ENCODE assay signal across 1 cellular context in the genomic region with DNA sequence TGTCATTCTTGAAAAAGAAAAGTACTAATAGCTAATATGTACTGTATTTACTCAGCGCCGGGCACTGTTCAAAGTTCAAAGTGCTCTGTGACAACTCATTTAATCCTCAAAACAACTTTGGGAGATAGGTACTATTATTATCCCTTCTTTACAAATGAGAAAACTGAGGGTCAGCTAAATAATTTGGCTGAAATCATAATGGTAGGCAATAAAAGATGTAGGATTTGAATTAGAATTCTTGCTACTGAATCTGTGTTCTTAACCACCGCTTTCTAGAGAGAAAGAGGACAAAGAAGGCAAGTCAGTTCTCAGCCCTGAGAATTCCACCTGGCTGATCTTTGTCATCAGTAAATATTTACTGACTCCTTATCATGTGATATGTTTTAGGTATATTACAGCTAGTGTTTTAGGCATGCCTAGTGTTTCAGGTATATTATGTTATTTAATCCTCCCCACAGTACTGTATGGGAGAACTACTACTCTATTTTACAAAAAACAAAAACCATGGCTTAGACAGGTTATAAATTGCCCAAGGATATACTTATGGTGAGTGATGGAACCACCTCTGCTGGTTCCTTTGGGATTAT.
TF ChIP-seq lines count a peak whose summit lies in the region.

No MANE protein-coding gene starts in this region.

TF ChIP-seq in HepG2, 621 proteins besides CTCF, POLR2A, EP300 and RAD21 (continued from another document and continues in another):
- no peak for TF ChIP-seq HNRNPLL (IDR thresholded peaks at IDR 0.05; ENCODE audit: low read depth, low read length, poor library complexity, severe bottlenecking)
- 0 out of 2 replicates have a peak, but pooled peaks have one; percentile 8 for TF ChIP-seq ZNF777 (CRISPR knock-in tag; IDR thresholded peaks at IDR 0.05)
- no peak for TF ChIP-seq FOXP1 (IDR thresholded peaks at IDR 0.05)
- TF ChIP-seq FOXP1 (CRISPR knock-in tag; IDR thresholded peaks at IDR 0.05), result peak; percentile 92
- peak; percentile 63; the same call in 1 of the 2 replicates for TF ChIP-seq ATF1 (CRISPR knock-in tag; IDR thresholded peaks at IDR 0.05)
- TF ChIP-seq ZFP82 (CRISPR knock-in tag; IDR thresholded peaks at IDR 0.05; ENCODE audit: borderline replicate concordance), result 0 out of 2 replicates have a peak, but pooled peaks have one; percentile 88
- peak; percentile 75 for TF ChIP-seq ELF3 (CRISPR knock-in tag; IDR thresholded peaks at IDR 0.05)
- TF ChIP-seq YEATS4 (CRISPR knock-in tag; IDR thresholded peaks at IDR 0.05; ENCODE audit: borderline replicate concordance), result peak; percentile 35; the same call in 1 of the 2 replicates
- TF ChIP-seq CREB1 (IDR thresholded peaks at IDR 0.05), result peak; percentile 58
- TF ChIP-seq CREB1 (CRISPR knock-in tag; IDR thresholded peaks at IDR 0.05), result peak; percentile 78; the same call in 1 of the 2 replicates
- TF ChIP-seq HNF4G (IDR thresholded peaks at IDR 0.05; ENCODE audit: borderline replicate concordance, low read depth, low read length), result peak; percentile 99
- peak; percentile 94 for TF ChIP-seq HNF4G (CRISPR knock-in tag; IDR thresholded peaks at IDR 0.05; ENCODE audit: borderline replicate concordance, low read depth)
- peak; percentile 37; the same call in 1 of the 2 replicates for TF ChIP-seq MTF1 (CRISPR knock-in tag; IDR thresholded peaks at IDR 0.05)
- TF ChIP-seq, protein P1, sequence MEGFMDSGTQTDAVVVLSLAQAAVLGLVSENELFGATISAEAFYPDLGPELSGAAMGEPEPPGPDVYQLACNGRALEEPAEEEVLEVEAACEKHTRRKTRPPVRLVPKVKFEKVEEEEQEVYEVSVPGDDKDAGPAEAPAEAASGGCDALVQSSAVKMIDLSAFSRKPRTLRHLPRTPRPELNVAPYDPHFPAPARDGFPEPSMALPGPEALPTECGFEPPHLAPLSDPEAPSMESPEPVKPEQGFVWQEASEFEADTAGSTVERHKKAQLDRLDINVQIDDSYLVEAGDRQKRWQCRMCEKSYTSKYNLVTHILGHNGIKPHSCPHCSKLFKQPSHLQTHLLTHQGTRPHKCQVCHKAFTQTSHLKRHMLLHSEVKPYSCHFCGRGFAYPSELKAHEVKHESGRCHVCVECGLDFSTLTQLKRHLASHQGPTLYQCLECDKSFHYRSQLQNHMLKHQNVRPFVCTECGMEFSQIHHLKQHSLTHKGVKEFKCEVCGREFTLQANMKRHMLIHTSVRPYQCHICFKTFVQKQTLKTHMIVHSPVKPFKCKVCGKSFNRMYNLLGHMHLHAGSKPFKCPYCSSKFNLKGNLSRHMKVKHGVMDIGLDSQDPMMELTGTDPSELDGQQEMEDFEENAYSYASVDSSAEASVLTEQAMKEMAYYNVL (CRISPR knock-in tag; IDR thresholded peaks at IDR 0.05; ENCODE audit: borderline replicate concordance), result no peak
- TF ChIP-seq NCOR1 (IDR thresholded peaks at IDR 0.05; ENCODE audit: borderline replicate concordance, low read length), result peak; percentile 100
- TF ChIP-seq, protein P2, sequence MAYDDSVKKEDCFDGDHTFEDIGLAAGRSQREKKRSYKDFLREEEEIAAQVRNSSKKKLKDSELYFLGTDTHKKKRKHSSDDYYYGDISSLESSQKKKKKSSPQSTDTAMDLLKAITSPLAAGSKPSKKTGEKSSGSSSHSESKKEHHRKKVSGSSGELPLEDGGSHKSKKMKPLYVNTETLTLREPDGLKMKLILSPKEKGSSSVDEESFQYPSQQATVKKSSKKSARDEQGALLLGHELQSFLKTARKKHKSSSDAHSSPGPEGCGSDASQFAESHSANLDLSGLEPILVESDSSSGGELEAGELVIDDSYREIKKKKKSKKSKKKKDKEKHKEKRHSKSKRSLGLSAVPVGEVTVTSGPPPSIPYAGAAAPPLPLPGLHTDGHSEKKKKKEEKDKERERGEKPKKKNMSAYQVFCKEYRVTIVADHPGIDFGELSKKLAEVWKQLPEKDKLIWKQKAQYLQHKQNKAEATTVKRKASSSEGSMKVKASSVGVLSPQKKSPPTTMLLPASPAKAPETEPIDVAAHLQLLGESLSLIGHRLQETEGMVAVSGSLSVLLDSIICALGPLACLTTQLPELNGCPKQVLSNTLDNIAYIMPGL (CRISPR knock-in tag; IDR thresholded peaks at IDR 0.05; ENCODE audit: borderline replicate concordance in 1 of 2, low read depth in 1 of 2), result peak in 1 of 2 experiments; percentile 35; a peak in 1 of 4 replicates
- TF ChIP-seq SMC3 (IDR thresholded peaks at IDR 0.05; ENCODE audit: low read length), result peak; percentile 7; the same call in 1 of the 2 replicates
- TF ChIP-seq, protein P3, sequence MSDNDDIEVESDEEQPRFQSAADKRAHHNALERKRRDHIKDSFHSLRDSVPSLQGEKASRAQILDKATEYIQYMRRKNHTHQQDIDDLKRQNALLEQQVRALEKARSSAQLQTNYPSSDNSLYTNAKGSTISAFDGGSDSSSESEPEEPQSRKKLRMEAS (IDR thresholded peaks at IDR 0.05), result peak; percentile 50; the same call in 1 of the 2 replicates
- TF ChIP-seq ZNF839 (CRISPR knock-in tag; IDR thresholded peaks at IDR 0.05; ENCODE audit: borderline replicate concordance), result no peak
- TF ChIP-seq NFE2L2 (IDR thresholded peaks at IDR 0.05; ENCODE audit: low read length), result peak; percentile 41
- TF ChIP-seq MBNL3 (CRISPR knock-in tag; conservative IDR thresholded peaks at IDR 0.05), result 0 out of 2 replicates have a peak, but pooled peaks have one; percentile 1
- TF ChIP-seq HES4 (CRISPR knock-in tag; IDR thresholded peaks at IDR 0.05; ENCODE audit: borderline replicate concordance), result no peak
- TF ChIP-seq, protein P4, sequence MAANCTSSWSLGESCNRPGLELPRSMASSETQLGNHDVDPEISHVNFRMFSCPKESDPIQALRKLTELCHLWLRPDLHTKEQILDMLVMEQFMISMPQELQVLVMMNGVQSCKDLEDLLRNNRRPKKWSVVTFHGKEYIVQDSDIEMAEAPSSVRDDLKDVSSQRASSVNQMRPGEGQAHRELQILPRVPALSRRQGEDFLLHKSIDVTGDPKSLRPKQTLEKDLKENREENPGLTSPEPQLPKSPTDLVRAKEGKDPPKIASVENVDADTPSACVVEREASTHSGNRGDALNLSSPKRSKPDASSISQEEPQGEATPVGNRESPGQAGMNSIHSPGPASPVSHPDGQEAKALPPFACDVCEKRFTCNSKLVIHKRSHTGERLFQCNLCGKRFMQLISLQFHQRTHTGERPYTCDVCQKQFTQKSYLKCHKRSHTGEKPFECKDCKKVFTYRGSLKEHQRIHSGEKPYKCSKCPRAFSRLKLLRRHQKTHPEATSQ (CRISPR knock-in tag; IDR thresholded peaks at IDR 0.05; ENCODE audit: borderline replicate concordance), result peak; percentile 15; the same call in 1 of the 2 replicates
- TF ChIP-seq KMT2B (CRISPR knock-in tag; IDR thresholded peaks at IDR 0.05), result peak; percentile 37; the same call in 1 of the 2 replicates
- TF ChIP-seq ZNF556 (CRISPR knock-in tag; IDR thresholded peaks at IDR 0.05; ENCODE audit: borderline replicate concordance), result peak; percentile 53; the same call in 1 of the 2 replicates
- no peak for TF ChIP-seq BORCS8-MEF2B (CRISPR knock-in tag; IDR thresholded peaks at IDR 0.05)
- TF ChIP-seq, protein P5, sequence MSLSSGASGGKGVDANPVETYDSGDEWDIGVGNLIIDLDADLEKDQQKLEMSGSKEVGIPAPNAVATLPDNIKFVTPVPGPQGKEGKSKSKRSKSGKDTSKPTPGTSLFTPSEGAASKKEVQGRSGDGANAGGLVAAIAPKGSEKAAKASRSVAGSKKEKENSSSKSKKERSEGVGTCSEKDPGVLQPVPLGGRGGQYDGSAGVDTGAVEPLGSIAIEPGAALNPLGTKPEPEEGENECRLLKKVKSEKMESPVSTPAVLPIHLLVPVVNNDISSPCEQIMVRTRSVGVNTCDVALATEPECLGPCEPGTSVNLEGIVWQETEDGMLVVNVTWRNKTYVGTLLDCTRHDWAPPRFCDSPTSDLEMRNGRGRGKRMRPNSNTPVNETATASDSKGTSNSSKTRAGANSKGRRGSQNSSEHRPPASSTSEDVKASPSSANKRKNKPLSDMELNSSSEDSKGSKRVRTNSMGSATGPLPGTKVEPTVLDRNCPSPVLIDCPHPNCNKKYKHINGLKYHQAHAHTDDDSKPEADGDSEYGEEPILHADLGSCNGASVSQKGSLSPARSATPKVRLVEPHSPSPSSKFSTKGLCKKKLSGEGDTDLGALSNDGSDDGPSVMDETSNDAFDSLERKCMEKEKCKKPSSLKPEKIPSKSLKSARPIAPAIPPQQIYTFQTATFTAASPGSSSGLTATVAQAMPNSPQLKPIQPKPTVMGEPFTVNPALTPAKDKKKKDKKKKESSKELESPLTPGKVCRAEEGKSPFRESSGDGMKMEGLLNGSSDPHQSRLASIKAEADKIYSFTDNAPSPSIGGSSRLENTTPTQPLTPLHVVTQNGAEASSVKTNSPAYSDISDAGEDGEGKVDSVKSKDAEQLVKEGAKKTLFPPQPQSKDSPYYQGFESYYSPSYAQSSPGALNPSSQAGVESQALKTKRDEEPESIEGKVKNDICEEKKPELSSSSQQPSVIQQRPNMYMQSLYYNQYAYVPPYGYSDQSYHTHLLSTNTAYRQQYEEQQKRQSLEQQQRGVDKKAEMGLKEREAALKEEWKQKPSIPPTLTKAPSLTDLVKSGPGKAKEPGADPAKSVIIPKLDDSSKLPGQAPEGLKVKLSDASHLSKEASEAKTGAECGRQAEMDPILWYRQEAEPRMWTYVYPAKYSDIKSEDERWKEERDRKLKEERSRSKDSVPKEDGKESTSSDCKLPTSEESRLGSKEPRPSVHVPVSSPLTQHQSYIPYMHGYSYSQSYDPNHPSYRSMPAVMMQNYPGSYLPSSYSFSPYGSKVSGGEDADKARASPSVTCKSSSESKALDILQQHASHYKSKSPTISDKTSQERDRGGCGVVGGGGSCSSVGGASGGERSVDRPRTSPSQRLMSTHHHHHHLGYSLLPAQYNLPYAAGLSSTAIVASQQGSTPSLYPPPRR (CRISPR knock-in tag; IDR thresholded peaks at IDR 0.05; ENCODE audit: borderline replicate concordance), result peak; percentile 60
- peak; percentile 12; the same call in 1 of the 2 replicates for TF ChIP-seq BHLHE40 (IDR thresholded peaks at IDR 0.05; ENCODE audit: low read length)
- peak; percentile 84; the same call in 1 of the 2 replicates for TF ChIP-seq MBD4 (IDR thresholded peaks at IDR 0.05; ENCODE audit: borderline replicate concordance, low read length)
- peak; percentile 87; the same call in 1 of the 2 replicates for TF ChIP-seq ZNF264 (CRISPR knock-in tag; IDR thresholded peaks at IDR 0.05)
- TF ChIP-seq NCOA1 (CRISPR knock-in tag; IDR thresholded peaks at IDR 0.05), result no peak
- 0 out of 3 replicates have a peak, but pooled peaks have one; percentile 15 for TF ChIP-seq MXI1 (IDR thresholded peaks at IDR 0.05; ENCODE audit: borderline replicate concordance, low read depth, low read length)
- TF ChIP-seq ZSCAN12 (CRISPR knock-in tag; IDR thresholded peaks at IDR 0.05), result 0 out of 2 replicates have a peak, but pooled peaks have one; percentile 66
- TF ChIP-seq, protein P6, sequence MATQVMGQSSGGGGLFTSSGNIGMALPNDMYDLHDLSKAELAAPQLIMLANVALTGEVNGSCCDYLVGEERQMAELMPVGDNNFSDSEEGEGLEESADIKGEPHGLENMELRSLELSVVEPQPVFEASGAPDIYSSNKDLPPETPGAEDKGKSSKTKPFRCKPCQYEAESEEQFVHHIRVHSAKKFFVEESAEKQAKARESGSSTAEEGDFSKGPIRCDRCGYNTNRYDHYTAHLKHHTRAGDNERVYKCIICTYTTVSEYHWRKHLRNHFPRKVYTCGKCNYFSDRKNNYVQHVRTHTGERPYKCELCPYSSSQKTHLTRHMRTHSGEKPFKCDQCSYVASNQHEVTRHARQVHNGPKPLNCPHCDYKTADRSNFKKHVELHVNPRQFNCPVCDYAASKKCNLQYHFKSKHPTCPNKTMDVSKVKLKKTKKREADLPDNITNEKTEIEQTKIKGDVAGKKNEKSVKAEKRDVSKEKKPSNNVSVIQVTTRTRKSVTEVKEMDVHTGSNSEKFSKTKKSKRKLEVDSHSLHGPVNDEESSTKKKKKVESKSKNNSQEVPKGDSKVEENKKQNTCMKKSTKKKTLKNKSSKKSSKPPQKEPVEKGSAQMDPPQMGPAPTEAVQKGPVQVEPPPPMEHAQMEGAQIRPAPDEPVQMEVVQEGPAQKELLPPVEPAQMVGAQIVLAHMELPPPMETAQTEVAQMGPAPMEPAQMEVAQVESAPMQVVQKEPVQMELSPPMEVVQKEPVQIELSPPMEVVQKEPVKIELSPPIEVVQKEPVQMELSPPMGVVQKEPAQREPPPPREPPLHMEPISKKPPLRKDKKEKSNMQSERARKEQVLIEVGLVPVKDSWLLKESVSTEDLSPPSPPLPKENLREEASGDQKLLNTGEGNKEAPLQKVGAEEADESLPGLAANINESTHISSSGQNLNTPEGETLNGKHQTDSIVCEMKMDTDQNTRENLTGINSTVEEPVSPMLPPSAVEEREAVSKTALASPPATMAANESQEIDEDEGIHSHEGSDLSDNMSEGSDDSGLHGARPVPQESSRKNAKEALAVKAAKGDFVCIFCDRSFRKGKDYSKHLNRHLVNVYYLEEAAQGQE (IDR thresholded peaks at IDR 0.05; ENCODE audit: borderline replicate concordance in 1 of 2, low read depth in 1 of 2, low read length in 2 of 2), result peak in 1 of 2 experiments; percentile 67; a peak in 2 of 4 replicates
- TF ChIP-seq, protein P7, sequence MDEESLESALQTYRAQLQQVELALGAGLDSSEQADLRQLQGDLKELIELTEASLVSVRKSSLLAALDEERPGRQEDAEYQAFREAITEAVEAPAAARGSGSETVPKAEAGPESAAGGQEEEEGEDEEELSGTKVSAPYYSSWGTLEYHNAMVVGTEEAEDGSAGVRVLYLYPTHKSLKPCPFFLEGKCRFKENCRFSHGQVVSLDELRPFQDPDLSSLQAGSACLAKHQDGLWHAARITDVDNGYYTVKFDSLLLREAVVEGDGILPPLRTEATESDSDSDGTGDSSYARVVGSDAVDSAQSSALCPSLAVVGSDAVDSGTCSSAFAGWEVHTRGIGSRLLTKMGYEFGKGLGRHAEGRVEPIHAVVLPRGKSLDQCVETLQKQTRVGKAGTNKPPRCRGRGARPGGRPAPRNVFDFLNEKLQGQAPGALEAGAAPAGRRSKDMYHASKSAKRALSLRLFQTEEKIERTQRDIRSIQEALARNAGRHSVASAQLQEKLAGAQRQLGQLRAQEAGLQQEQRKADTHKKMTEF (CRISPR knock-in tag; IDR thresholded peaks at IDR 0.05), result peak; percentile 97
- peak; percentile 74 for TF ChIP-seq KDM1A (CRISPR knock-in tag; IDR thresholded peaks at IDR 0.05)
- TF ChIP-seq PRPF4 (IDR thresholded peaks at IDR 0.05; ENCODE audit: low read depth, low read length, poor library complexity, severe bottlenecking), result no peak
- TF ChIP-seq, protein P8, sequence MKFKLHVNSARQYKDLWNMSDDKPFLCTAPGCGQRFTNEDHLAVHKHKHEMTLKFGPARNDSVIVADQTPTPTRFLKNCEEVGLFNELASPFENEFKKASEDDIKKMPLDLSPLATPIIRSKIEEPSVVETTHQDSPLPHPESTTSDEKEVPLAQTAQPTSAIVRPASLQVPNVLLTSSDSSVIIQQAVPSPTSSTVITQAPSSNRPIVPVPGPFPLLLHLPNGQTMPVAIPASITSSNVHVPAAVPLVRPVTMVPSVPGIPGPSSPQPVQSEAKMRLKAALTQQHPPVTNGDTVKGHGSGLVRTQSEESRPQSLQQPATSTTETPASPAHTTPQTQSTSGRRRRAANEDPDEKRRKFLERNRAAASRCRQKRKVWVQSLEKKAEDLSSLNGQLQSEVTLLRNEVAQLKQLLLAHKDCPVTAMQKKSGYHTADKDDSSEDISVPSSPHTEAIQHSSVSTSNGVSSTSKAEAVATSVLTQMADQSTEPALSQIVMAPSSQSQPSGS (CRISPR knock-in tag; IDR thresholded peaks at IDR 0.05), result peak; percentile 18
- peak; percentile 52 for TF ChIP-seq ZNF124 (CRISPR knock-in tag; IDR thresholded peaks at IDR 0.05)
- no peak; the same call in 1 of the 2 replicates for TF ChIP-seq HOXA3 (CRISPR knock-in tag; IDR thresholded peaks at IDR 0.05)
- 0 out of 2 replicates have a peak, but pooled peaks have one; percentile 48 for TF ChIP-seq SNAI1 (CRISPR knock-in tag; IDR thresholded peaks at IDR 0.05; ENCODE audit: borderline replicate concordance)
